8 cellular contexts compared by ENCODE assay signal in the genomic region with DNA sequence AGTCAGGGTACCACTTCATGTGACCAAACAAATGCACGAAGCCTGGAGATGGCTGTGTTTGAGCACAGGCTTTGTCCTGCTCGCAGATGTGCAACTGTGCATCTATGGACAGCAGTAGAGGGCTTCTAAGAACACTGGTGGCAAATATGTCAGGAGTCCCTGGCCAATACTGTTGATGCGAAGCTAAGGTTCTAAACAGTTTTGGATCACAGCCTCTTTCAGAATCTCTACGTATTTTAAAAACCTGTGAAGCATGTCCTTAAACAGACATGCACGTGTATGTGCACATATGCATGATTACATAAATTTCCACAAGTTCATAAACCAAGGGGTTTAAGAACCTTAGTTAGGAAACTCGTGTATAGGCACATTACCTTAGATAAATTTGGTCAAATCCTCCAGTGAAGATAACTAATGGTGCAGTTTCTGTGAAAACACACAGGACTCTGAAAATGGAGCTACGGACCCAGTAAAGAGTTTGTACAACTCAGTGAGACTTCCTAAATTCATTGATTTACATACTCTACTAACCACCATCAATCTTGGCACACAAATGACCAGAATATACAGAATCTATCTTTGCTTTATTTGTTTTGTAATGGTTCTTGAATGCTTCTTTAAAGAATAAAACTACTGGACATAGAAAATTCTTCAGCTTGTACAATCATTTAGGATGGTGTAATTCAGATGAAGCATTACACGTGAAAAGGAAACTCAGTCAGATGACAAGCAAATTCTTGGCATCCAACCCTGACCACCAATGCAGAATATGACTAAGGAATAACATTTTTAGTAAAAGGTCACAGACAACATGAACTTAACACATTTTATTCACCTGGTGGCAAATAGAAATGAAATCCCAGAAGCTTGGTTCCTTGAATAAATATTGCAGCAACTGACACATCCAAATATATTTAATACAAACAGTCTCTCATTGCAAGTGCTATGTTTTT. TPM values are rescaled to one million over a fixed set of nuclear protein-coding genes. Genes with fewer than 3 reads are reported as not detected.
A peak's percentile ranks its signal among the peaks of the same experiment; 100 is the strongest.
DNase-seq lines count a peak whose midpoint lies in the region; ATAC-seq and TF ChIP-seq lines count a peak whose summit lies in the region.

No MANE protein-coding gene starts in this region.

- no peak overlapping the region for H2AFZ ChIP-seq in PC-9

- H3K4me3 ChIP-seq in PC-9 (no peak overlapping the region), kidney epithelial cell (ENCODE audit: low read depth, low read length) (no peak overlapping the region)

- H3K27me3 ChIP-seq in PC-9 (ENCODE audit: insufficient read depth, low read depth) (no peaks in the 10 kb centered on the region), kidney epithelial cell (ENCODE audit: control insufficient read depth, insufficient read depth, low read length) (no peaks in the 10 kb centered on the region)

- peak; percentile 28 for DNase-seq in activated CD4-positive, alpha-beta T cell treated with anti-CD3 and anti-CD28 coated beads for 48 hours
- no peak for DNase-seq in activated CD4-positive, alpha-beta T cell treated with anti-CD3 and anti-CD28 coated beads for 1 hour
- DNase-seq in PC-9 (peak; percentile 3 to 71), kidney epithelial cell (ENCODE audit: low read depth) (peak; percentile 29), NCI-H345 treated with DMSO at 0.1 percent for 48 hours (lab: John Stamatoyannopoulos, UW; ENCODE audit: unreplicated experiment) (no peak), Right ventricle myocardium inferior (ENCODE audit: missing footprints) (no peak), pons (ENCODE audit: low spot score) (no peak)

- H3K4me1 ChIP-seq in PC-9 (replicated peaks; ENCODE audit: insufficient read depth), result peaks cover 22% of the 10 kb centered on the region

- peak overlapping the region; percentile 73 for H3K27ac ChIP-seq in PC-9

- POLR2A ChIA-PET in PC-9 (lab: Charles Lee; ENCODE audit: unreplicated experiment), result interaction anchor here (0.7 kb wide), 1 partner anchor 273 kb away, joined by 3 read pairs; no protein-coding TSS in a partner anchor

- no peaks in the 10 kb centered on the region for H4K20me1 ChIP-seq in PC-9 (ENCODE audit: insufficient read depth)

- H3K79me2 ChIP-seq in PC-9 (ENCODE audit: low read depth), result no peaks in the 10 kb centered on the region

- TF ChIP-seq CTCF in PC-9 (conservative IDR thresholded peaks at IDR 0.05) (no peak), kidney epithelial cell (IDR thresholded peaks at IDR 0.05; ENCODE audit: insufficient read depth, low read length, poor library complexity, severe bottlenecking) (no peak)

- H3F3A ChIP-seq in PC-9 (ENCODE audit: insufficient read depth, low read depth), result no peaks in the 10 kb centered on the region

- H3K9me2 ChIP-seq in PC-9 (ENCODE audit: insufficient read depth), result no peaks in the 10 kb centered on the region

- H3K9me3 ChIP-seq in PC-9 (ENCODE audit: insufficient read depth, low read depth), result no peaks in the 10 kb centered on the region; the same call in 1 of the 2 replicates

- BruUV-seq in PC-9 (replicated peaks; lab: Mats Ljungman, UMichigan), result no TSS peak

- H3K36me3 ChIP-seq in PC-9 (ENCODE audit: low read depth) (no peaks in the 10 kb centered on the region), kidney epithelial cell (ENCODE audit: control insufficient read depth, insufficient read depth, low read length) (no peaks in the 10 kb centered on the region)

- ATAC-seq in HG02642 (IDR thresholded peaks at IDR 0.05; ENCODE audit: poor library complexity, unreplicated experiment), result peak; percentile 73
- no peak for ATAC-seq in Right ventricle myocardium inferior

- intact Hi-C loops in PC-9 (cut with micrococcal nuclease; ENCODE audit: unreplicated experiment), result no loop called here
- intact Hi-C loops in Right ventricle myocardium inferior (cut with DNase I), result no loop called here

- peak overlapping the region; percentile 27; the same call in 1 of the 2 replicates for H3K4me2 ChIP-seq in PC-9

- CTCF ChIA-PET in PC-9 (lab: Charles Lee), result no interaction called here

RNA-seq across cellular contexts. Expression of a gene that starts 27.4 kb away (rescaled TPM):
- total RNA-seq in PC-9 (2021) (0.20 and 1.2 TPM in 2 replicates), kidney epithelial cell (1.9 and 2.5 TPM in 2 replicates), Right ventricle myocardium inferior (not detected)

Comparison
In these comparisons a context has a peak if more than half of its experiments do, and no peak if none do; other contexts are left out.
1. DNase-seq: peak in activated CD4-positive, alpha-beta T cell treated with anti-CD3 and anti-CD28 coated beads for 48 hours (single experiment), PC-9 (2 of 2) and kidney epithelial cell (single experiment); none in activated CD4-positive, alpha-beta T cell treated with anti-CD3 and anti-CD28 coated beads for 1 hour (single experiment), NCI-H345 treated with DMSO at 0.1 percent for 48 hours (single experiment), Right ventricle myocardium inferior (single experiment) and pons (single experiment).